ENCODE assay signal across 8 cellular contexts in genomic region chr12:113152835-113153814, GRCh38. TPM values are rescaled to one million over a fixed set of nuclear protein-coding genes. Genes with fewer than 3 reads are reported as not detected.
DNase-seq lines count a peak whose midpoint lies in the region; ATAC-seq and TF ChIP-seq lines count a peak whose summit lies in the region.

No MANE protein-coding gene starts in this region.

- in situ Hi-C loops in astrocyte of the cerebellum (cut with HindIII; ENCODE audit: low sequenced_read_pairs): loop anchor here (25.0 kb wide), 1 partner anchor 91 kb away; the partner anchor contains the start of gene DTX1

- H3K9me3 Mint-ChIP-seq in Caco-2 (ENCODE audit: unreplicated experiment): no peaks in the 10 kb centered on the region

- no peaks in the 10 kb centered on the region for H3K4me1 Mint-ChIP-seq in Caco-2 (ENCODE audit: low read depth, unreplicated experiment)

- H3K4me3 Mint-ChIP-seq in Caco-2 (ENCODE audit: unreplicated experiment): peak overlapping the region; percentile 63

- H3K9me3 ChIP-seq in Caco-2: no peaks in the 10 kb centered on the region

- ATAC-seq in GM21723 (IDR thresholded peaks at IDR 0.05; ENCODE audit: unreplicated experiment): peak; percentile 76
- ATAC-seq in HG03565 (IDR thresholded peaks at IDR 0.05; ENCODE audit: unreplicated experiment): no peak

- H3K36me3 ChIP-seq in Caco-2 (ENCODE audit: control insufficient read depth, insufficient read depth, low read length): no peaks in the 10 kb centered on the region

- TF ChIP-seq CTCF in Caco-2 (IDR thresholded peaks at IDR 0.05; ENCODE audit: insufficient read depth in 1 of 2, low read depth in 1 of 2, low read length in 1 of 2, severe bottlenecking in 1 of 2, unreplicated experiment in 1 of 2) (peak; percentile 34 to 75), astrocyte of the cerebellum (IDR thresholded peaks at IDR 0.05; ENCODE audit: low read depth, low read length, missing control alignments) (peak; percentile 52)

- BruUV-seq in Caco-2 (replicated peaks; lab: Mats Ljungman, UMichigan): no TSS peak

- peaks cover 3% of the 10 kb centered on the region; the same call in 1 of the 2 replicates for H3K27me3 ChIP-seq in Caco-2 (replicated peaks; ENCODE audit: control insufficient read depth, insufficient read depth, low read length)

- DNase-seq in Caco-2 (peak; percentile 75 to 85), NCI-H128 (lab: John Stamatoyannopoulos, UW; ENCODE audit: unreplicated experiment) (peak; percentile 46), T-helper 22 cell (ENCODE audit: low read depth) (peak; percentile 48), astrocyte of the cerebellum (ENCODE audit: low read depth) (peak; percentile 31), hypothalamus (lab: John Stamatoyannopoulos, UW) (peak in 49 of 51 donors; percentile 8 to 83 (median 53)), renal cortical epithelial cell (ENCODE audit: low read depth) (peak; percentile 72)

- peaks cover 10% of the 10 kb centered on the region for H3K27me3 Mint-ChIP-seq in Caco-2 (ENCODE audit: insufficient read depth, unreplicated experiment)

- peaks cover 16% of the 10 kb centered on the region for H3K36me3 Mint-ChIP-seq in Caco-2 (ENCODE audit: insufficient read depth, unreplicated experiment)

- intact Hi-C loops in Caco-2 (cut with micrococcal nuclease; ENCODE audit: unreplicated experiment): loop anchor here (1.0 to 2.0 kb wide), 2 partner anchors 105 to 160 kb away; no protein-coding TSS in a partner anchor

- peaks cover 13% of the 10 kb centered on the region for H3K4me1 ChIP-seq in Caco-2

- peak overlapping the region; percentile 48 for H3K27ac Mint-ChIP-seq in Caco-2 (ENCODE audit: unreplicated experiment)

- H3K4me3 ChIP-seq in Caco-2 (ENCODE audit: low read depth, low read length): peak overlapping the region; percentile 36
- peak overlapping the region; percentile 32 for H3K4me3 ChIP-seq in astrocyte of the cerebellum (ENCODE audit: low read depth, low read length)

- POLR2A ChIA-PET in Caco-2 (lab: Charles Lee): interaction anchor here (1.2 kb wide), 1 partner anchor 32 kb away, joined by 8 read pairs; the partner anchor contains the start of genes DDX54 and RITA1

- CTCF ChIA-PET in Caco-2 (lab: Charles Lee): interaction anchor here (0.6 to 1.6 kb wide), 19 partner anchors 14 to 278 kb away, joined by 3 to 16 read pairs (median 3); partner anchors contain the start of genes RASAL1 and RITA1

RNA-seq across cellular contexts. Expression of gene CFAP73, which starts 3.6 kb away (rescaled TPM):
- 0.23 TPM in 1 of 2 replicates, not detected in the other for total RNA-seq in Caco-2 (2022)
- 0.25 TPM in 1 of 2 replicates, not detected in the other for total RNA-seq in renal cortical epithelial cell

RNA-seq across cellular contexts. Expression of gene RASAL1, which starts 17.6 kb away (rescaled TPM):
- total RNA-seq in Caco-2 (2022) (not detected in 2 replicates), renal cortical epithelial cell (16.3 and 36.5 TPM in 2 replicates)

RNA-seq across cellular contexts. Expression of gene DDX54, which starts 32.2 kb away (rescaled TPM):
- total RNA-seq in Caco-2 (2022) (101 and 110 TPM in 2 replicates), renal cortical epithelial cell (30.9 and 32.2 TPM in 2 replicates)

RNA-seq across cellular contexts. Expression of gene RITA1, which starts 32.4 kb away (rescaled TPM):
- total RNA-seq in Caco-2 (2022): 32.7 and 33.6 TPM in 2 replicates
- 27.1 and 31.1 TPM in 2 replicates for total RNA-seq in renal cortical epithelial cell

Comparison
In these comparisons a context has a peak if more than half of its experiments do, and no peak if none do; other contexts are left out.
1. RNA of gene RASAL1, which starts 17.6 kb away (total RNA-seq): 16.3 to 36.5 TPM in renal cortical epithelial cell; not detected in Caco-2; every median in the first group is over 10 times any median in the second.
2. Peak in every context shown above with its lines, with median percentiles within 50 percentile points of each other: DNase-seq.